In the genomic region with DNA sequence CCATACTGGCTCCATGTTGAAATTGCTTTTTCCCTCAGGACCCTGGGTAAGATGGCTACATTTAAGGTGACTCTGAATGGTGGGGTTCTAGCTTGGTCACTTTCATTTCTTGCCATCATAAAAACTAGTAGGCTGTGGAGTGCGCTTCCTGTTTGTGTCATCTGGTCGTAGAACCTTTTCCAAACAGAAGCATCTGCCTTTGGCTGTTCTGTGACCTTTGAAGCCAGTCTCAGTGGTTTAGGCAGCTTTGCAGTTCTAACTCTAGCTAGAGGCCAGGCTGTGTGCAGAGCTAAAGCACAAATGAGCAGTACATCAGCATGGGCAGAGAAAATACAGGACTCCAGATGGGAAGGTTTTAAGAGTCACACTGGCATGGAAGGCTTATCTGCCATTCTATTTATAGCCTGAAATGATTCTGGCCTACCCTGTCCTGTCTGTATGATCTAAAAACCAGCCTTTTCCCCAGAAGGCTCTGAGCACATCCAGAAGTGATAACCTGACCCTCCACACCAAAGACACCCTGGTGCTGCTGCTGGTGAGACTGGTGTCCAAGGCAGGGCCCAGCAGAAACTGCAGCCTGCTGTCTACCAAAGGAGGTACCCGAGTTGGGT, we compare ENCODE assay signal across 1 cellular context.
TF ChIP-seq lines count a peak whose summit lies in the region.

No MANE protein-coding gene starts in this region.

TF ChIP-seq in HepG2, 621 proteins besides CTCF, POLR2A, EP300 and RAD21:
- no peak for TF ChIP-seq MZF1 (CRISPR knock-in tag; IDR thresholded peaks at IDR 0.05; ENCODE audit: borderline replicate concordance)
- peak; percentile 14; the same call in 1 of the 2 replicates for TF ChIP-seq POLR2AphosphoS5 (IDR thresholded peaks at IDR 0.05; ENCODE audit: low read depth, low read length)
- peak; percentile 50; the same call in 1 of the 2 replicates for TF ChIP-seq HOXA3 (CRISPR knock-in tag; IDR thresholded peaks at IDR 0.05)
- TF ChIP-seq TOPORS (CRISPR knock-in tag; IDR thresholded peaks at IDR 0.05) = 0 out of 2 replicates have a peak, but pooled peaks have one; percentile 5
- 0 out of 2 replicates have a peak, but pooled peaks have one; percentile 44 for TF ChIP-seq TARDBP (CRISPR knock-in tag; IDR thresholded peaks at IDR 0.05)
- TF ChIP-seq UBTF (CRISPR knock-in tag; IDR thresholded peaks at IDR 0.05) = no peak
- 0 out of 2 replicates have a peak, but pooled peaks have one; percentile 26 for TF ChIP-seq ZNF605 (CRISPR knock-in tag; IDR thresholded peaks at IDR 0.05)
- TF ChIP-seq HNF4A (CRISPR knock-in tag; IDR thresholded peaks at IDR 0.05) = peak; percentile 53
- TF ChIP-seq SP4 (CRISPR knock-in tag; IDR thresholded peaks at IDR 0.05) = 0 out of 2 replicates have a peak, but pooled peaks have one; percentile 19
- no peak for TF ChIP-seq ZNF564 (CRISPR knock-in tag; IDR thresholded peaks at IDR 0.05)
- TF ChIP-seq ELF4 (CRISPR knock-in tag; IDR thresholded peaks at IDR 0.05; ENCODE audit: borderline replicate concordance) = 0 out of 2 replicates have a peak, but pooled peaks have one; percentile 36
- TF ChIP-seq HDAC1 (CRISPR knock-in tag; IDR thresholded peaks at IDR 0.05) = 0 out of 2 replicates have a peak, but pooled peaks have one; percentile 24
- peak; percentile 31; the same call in 1 of the 2 replicates for TF ChIP-seq POLR2G (IDR thresholded peaks at IDR 0.05; ENCODE audit: low read depth, low read length)
- TF ChIP-seq ZNF12 (CRISPR knock-in tag; IDR thresholded peaks at IDR 0.05) = peak; percentile 84
